Comparison of ENCODE assay signal across 8 cellular contexts in genomic region chr22:30444632-30445437, GRCh38. TPM values are rescaled to one million over a fixed set of nuclear protein-coding genes. Genes with fewer than 3 reads are reported as not detected.
A peak's percentile ranks its signal among the peaks of the same experiment; 100 is the strongest.
DNase-seq lines count a peak whose midpoint lies in the region; ATAC-seq and TF ChIP-seq lines count a peak whose summit lies in the region.

No MANE protein-coding gene starts in this region.

- H3K27me3 ChIP-seq in BE2C, result no peaks in the 10 kb centered on the region

- peak overlapping the region; percentile 37 for H3K4me3 ChIP-seq in BE2C (ENCODE audit: low read depth, low read length)
- H3K4me3 ChIP-seq in lower leg skin (ENCODE audit: low read depth, poor library complexity, severe bottlenecking), result no peak overlapping the region

- H3K4me3 Mint-ChIP-seq in activated CD4-positive, alpha-beta memory T cell treated with anti-CD3 and anti-CD28 coated beads for 36 hours, result no peak overlapping the region
- no peak overlapping the region for H3K4me3 Mint-ChIP-seq in natural killer cell

- TF ChIP-seq CTCF in BE2C (IDR thresholded peaks at IDR 0.05; ENCODE audit: low read depth, low read length) (peak; percentile 88), natural killer cell (IDR thresholded peaks at IDR 0.05) (peak; percentile 69), lower leg skin (IDR thresholded peaks at IDR 0.05) (no peak)

- H3K36me3 ChIP-seq in BE2C, result no peaks in the 10 kb centered on the region

- H3K4me1 Mint-ChIP-seq in activated CD4-positive, alpha-beta memory T cell treated with anti-CD3 and anti-CD28 coated beads for 36 hours (ENCODE audit: low read depth), result peaks cover 19% of the 10 kb centered on the region
- peaks cover 17 to 25% of the 10 kb centered on the region in 2 donors for H3K4me1 Mint-ChIP-seq in natural killer cell

- no peaks in the 10 kb centered on the region; the same call in 1 of the 2 replicates for H3K4me1 ChIP-seq in BE2C

- H3K27ac Mint-ChIP-seq in activated CD4-positive, alpha-beta memory T cell treated with anti-CD3 and anti-CD28 coated beads for 36 hours, result no peak overlapping the region
- no peak overlapping the region for H3K27ac Mint-ChIP-seq in natural killer cell

- peaks cover 33% of the 10 kb centered on the region for H3K27me3 Mint-ChIP-seq in activated CD4-positive, alpha-beta memory T cell treated with anti-CD3 and anti-CD28 coated beads for 36 hours
- H3K27me3 Mint-ChIP-seq in natural killer cell (ENCODE audit: low read depth in 2 of 2), result peaks cover 36 to 46% of the 10 kb centered on the region in 2 donors

- POLR2A ChIA-PET in activated CD4-positive, alpha-beta memory T cell treated with anti-CD3 and anti-CD28 coated beads for 36 hours (lab: Charles Lee), result interaction anchor here (1.0 kb wide), 1 partner anchor 21 kb away, joined by 3 read pairs; no protein-coding TSS in a partner anchor

- 25 to 30% methylated on average over 11 of the region's 11 CpGs for WGBS in lower leg skin, 2 donors

- no peaks in the 10 kb centered on the region for H3K9me3 Mint-ChIP-seq in activated CD4-positive, alpha-beta memory T cell treated with anti-CD3 and anti-CD28 coated beads for 36 hours
- no peaks in the 10 kb centered on the region for H3K9me3 Mint-ChIP-seq in natural killer cell

- intact Hi-C loops in activated CD4-positive, alpha-beta memory T cell treated with anti-CD3 and anti-CD28 coated beads for 36 hours (cut with micrococcal nuclease), result loop anchor here (2.0 kb wide), 1 partner anchor 40 kb away; no protein-coding TSS in a partner anchor
- intact Hi-C loops in natural killer cell (cut with micrococcal nuclease), result no loop called here
- intact Hi-C loops in lower leg skin (cut with DNase I; ENCODE audit: low total_unique reads), result no loop called here

- H3K9me3 ChIP-seq in BE2C, result no peaks in the 10 kb centered on the region

- DNase-seq in BE2C (peak; percentile 76), GM19240 (ENCODE audit: insufficient read length, low spot score) (peak; percentile 72), NCI-H446 (lab: John Stamatoyannopoulos, UW) (peak; percentile 19 to 77), epithelial cell of prostate (ENCODE audit: low read depth, low spot score) (no peak), natural killer cell (no peak), lower leg skin (ENCODE audit: low spot score in 2 of 2) (no peak)
- peak; percentile 78 for DNase-seq in activated CD4-positive, alpha-beta memory T cell treated with anti-CD3 and anti-CD28 coated beads for 36 hours

- TF ChIP-seq POLR2A in lower leg skin (IDR thresholded peaks at IDR 0.05), result no peak

- CTCF ChIA-PET in activated CD4-positive, alpha-beta memory T cell treated with anti-CD3 and anti-CD28 coated beads for 36 hours (lab: Charles Lee), result interaction anchor here (0.7 to 3.0 kb wide), 18 partner anchors 9 to 474 kb away, joined by 3 to 35 read pairs (median 4); partner anchors contain the start of genes MTFP1 and RNF215

- H3K36me3 Mint-ChIP-seq in activated CD4-positive, alpha-beta memory T cell treated with anti-CD3 and anti-CD28 coated beads for 36 hours, result peaks cover 1% of the 10 kb centered on the region
- H3K36me3 Mint-ChIP-seq in natural killer cell, result no peaks in the 10 kb centered on the region

- ATAC-seq in natural killer cell (peak in 1 of 3 donors; percentile 50), GM19324 (IDR thresholded peaks at IDR 0.05; ENCODE audit: low FRiP score, unreplicated experiment) (no peak)

- H3K27ac ChIP-seq in epithelial cell of prostate, result peak overlapping the region; percentile 12

RNA-seq across cellular contexts. Expression of gene MTFP1, which starts 19.3 kb away (rescaled TPM):
- 112 TPM for polyA plus RNA-seq in BE2C (2012; ENCODE audit: insufficient read depth, insufficient read length, low read depth)
- 10 to 100 TPM; 50.5 to 54.5 TPM for total RNA-seq in activated CD4-positive, alpha-beta memory T cell treated with anti-CD3 and anti-CD28 coated beads for 36 hours
- total RNA-seq in natural killer cell (10 to 100 TPM; 15.7 to 17.5 (median 17.2) TPM), lower leg skin (10 to 100 TPM in 1 of 4 donors, 1 to 10 TPM in 3; 5.2 to 13.3 (median 8.7) TPM)

RNA-seq across cellular contexts. Expression of gene SEC14L3, which starts 27.0 kb away (rescaled TPM):
- polyA plus RNA-seq in BE2C (2012; ENCODE audit: insufficient read depth, insufficient read length, low read depth), result not detected
- total RNA-seq in activated CD4-positive, alpha-beta memory T cell treated with anti-CD3 and anti-CD28 coated beads for 36 hours, result not detected
- total RNA-seq in natural killer cell (not detected), lower leg skin (under 1 TPM in 1 of 4 donors, not detected in 3; 0.25 TPM)

RNA-seq across cellular contexts. Expression of gene SEC14L2, which starts 48.0 kb away (rescaled TPM):
- 1.6 TPM for polyA plus RNA-seq in BE2C (2012; ENCODE audit: insufficient read depth, insufficient read length, low read depth)
- 10 to 100 TPM; 12.8 to 15.3 TPM for total RNA-seq in activated CD4-positive, alpha-beta memory T cell treated with anti-CD3 and anti-CD28 coated beads for 36 hours
- total RNA-seq in natural killer cell (1 to 10 TPM in 2 of 3 donors, under 1 TPM in 1; 0.71 to 6.6 (median 2.7) TPM), lower leg skin (10 to 100 TPM in 2 of 4 donors, 1 to 10 TPM in 2; 3.6 to 18.8 (median 13.3) TPM)

RNA-seq across cellular contexts. Expression of gene RNF215, which starts 57.6 kb away (rescaled TPM):
- polyA plus RNA-seq in BE2C (2012; ENCODE audit: insufficient read depth, insufficient read length, low read depth), result 16.6 TPM
- 10 to 100 TPM in 1 of 2 experiments, 1 to 10 TPM in 1; 8.8 to 10.2 TPM for total RNA-seq in activated CD4-positive, alpha-beta memory T cell treated with anti-CD3 and anti-CD28 coated beads for 36 hours
- total RNA-seq in natural killer cell (1 to 10 TPM; 7.5 to 9.8 (median 9.5) TPM), lower leg skin (1 to 10 TPM; 6.9 to 7.8 (median 7.3) TPM)

Comparison
In these comparisons a context has a peak if more than half of its experiments do, and no peak if none do; other contexts are left out.
1. DNase-seq: peak in BE2C (single experiment), GM19240 (single experiment), NCI-H446 (2 of 2) and activated CD4-positive, alpha-beta memory T cell treated with anti-CD3 and anti-CD28 coated beads for 36 hours (single experiment); none in epithelial cell of prostate (single experiment), natural killer cell (single experiment) and lower leg skin (0 of 2).
2. CTCF ChIP-seq: peak in BE2C (single experiment) and natural killer cell (single experiment); none in lower leg skin (0 of 3).